In the genomic region with DNA sequence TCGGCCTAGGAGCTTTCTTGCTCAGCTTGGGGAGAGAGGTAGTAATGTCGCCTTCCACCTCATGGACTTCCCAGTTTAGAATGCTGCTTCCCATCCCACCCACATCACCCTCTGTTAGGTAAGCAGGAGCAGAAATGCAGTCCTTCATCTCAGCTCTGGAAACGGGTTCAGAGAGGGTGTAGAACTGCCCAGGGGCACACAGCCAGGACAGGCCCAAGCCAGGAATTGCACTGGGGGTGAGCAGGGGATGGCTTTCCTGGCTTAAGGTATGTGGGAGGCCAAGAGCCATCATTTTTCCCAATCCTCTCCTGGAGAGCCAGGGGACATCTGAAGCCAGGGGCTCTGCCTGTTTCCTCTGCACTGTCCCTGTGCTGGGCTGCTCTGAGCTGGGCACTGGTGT, we compare ENCODE assay signal across 1 cellular context.
TF ChIP-seq lines count a peak whose summit lies in the region.

No MANE protein-coding gene starts in this region.

TF ChIP-seq in neural cell, 6 proteins besides CTCF, POLR2A, EP300 and RAD21 (continued from another document):
- no peak for TF ChIP-seq MXI1 (conservative IDR thresholded peaks at IDR 0.05; ENCODE audit: poor library complexity, severe bottlenecking)
